Comparison of ENCODE assay signal across 1 cellular context in the genomic region with DNA sequence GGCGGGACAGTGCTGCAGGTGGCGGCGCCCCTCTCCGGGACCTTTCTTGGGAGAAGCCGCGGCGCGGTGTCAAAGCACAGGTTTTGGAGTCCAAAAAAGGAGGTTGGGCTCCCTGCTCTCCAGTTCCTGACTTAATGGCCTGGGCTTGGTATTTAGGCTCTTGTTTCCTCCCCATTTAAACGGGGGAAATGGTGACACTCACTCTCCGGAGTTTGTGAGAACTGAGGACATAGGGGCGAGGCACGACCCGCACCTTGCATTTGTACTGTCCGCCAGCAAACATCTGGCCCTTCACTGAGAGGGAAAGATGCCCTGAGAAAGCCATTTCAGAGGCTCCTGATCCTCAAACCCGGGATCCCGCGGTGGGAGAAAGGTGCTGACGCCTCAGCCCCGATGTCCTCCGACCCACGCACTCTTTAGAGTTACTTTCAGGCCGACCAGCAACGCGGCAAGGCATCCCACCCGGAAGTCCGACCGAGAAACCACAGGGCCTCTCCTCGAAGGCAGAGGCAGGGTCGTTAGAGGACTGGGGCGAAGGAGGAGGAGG.
TF ChIP-seq lines count a peak whose summit lies in the region.

No MANE protein-coding gene starts in this region.

TF ChIP-seq in liver, 16 proteins besides CTCF, POLR2A, EP300 and RAD21 (continued from another document):
- TF ChIP-seq ATF3 (IDR thresholded peaks at IDR 0.05), result no peak
- no peak for TF ChIP-seq YY1 (IDR thresholded peaks at IDR 0.05)
- no peak for TF ChIP-seq JUND (IDR thresholded peaks at IDR 0.05)
- TF ChIP-seq TAF1 (conservative IDR thresholded peaks at IDR 0.05), result no peak
- TF ChIP-seq, protein P1, sequence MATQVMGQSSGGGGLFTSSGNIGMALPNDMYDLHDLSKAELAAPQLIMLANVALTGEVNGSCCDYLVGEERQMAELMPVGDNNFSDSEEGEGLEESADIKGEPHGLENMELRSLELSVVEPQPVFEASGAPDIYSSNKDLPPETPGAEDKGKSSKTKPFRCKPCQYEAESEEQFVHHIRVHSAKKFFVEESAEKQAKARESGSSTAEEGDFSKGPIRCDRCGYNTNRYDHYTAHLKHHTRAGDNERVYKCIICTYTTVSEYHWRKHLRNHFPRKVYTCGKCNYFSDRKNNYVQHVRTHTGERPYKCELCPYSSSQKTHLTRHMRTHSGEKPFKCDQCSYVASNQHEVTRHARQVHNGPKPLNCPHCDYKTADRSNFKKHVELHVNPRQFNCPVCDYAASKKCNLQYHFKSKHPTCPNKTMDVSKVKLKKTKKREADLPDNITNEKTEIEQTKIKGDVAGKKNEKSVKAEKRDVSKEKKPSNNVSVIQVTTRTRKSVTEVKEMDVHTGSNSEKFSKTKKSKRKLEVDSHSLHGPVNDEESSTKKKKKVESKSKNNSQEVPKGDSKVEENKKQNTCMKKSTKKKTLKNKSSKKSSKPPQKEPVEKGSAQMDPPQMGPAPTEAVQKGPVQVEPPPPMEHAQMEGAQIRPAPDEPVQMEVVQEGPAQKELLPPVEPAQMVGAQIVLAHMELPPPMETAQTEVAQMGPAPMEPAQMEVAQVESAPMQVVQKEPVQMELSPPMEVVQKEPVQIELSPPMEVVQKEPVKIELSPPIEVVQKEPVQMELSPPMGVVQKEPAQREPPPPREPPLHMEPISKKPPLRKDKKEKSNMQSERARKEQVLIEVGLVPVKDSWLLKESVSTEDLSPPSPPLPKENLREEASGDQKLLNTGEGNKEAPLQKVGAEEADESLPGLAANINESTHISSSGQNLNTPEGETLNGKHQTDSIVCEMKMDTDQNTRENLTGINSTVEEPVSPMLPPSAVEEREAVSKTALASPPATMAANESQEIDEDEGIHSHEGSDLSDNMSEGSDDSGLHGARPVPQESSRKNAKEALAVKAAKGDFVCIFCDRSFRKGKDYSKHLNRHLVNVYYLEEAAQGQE (IDR thresholded peaks at IDR 0.05), result no peak
- TF ChIP-seq FOXA2 (IDR thresholded peaks at IDR 0.05), result no peak
- TF ChIP-seq EGR1 (IDR thresholded peaks at IDR 0.05; ENCODE audit: low read depth in 2 of 2), result no peak
- TF ChIP-seq NR2F2 (IDR thresholded peaks at IDR 0.05), result no peak
- no peak for TF ChIP-seq HNF4G (IDR thresholded peaks at IDR 0.05)
- no peak for TF ChIP-seq RXRA (IDR thresholded peaks at IDR 0.05)
TF ChIP-seq in liver: peak in this region for 0.
